In the genomic region with DNA sequence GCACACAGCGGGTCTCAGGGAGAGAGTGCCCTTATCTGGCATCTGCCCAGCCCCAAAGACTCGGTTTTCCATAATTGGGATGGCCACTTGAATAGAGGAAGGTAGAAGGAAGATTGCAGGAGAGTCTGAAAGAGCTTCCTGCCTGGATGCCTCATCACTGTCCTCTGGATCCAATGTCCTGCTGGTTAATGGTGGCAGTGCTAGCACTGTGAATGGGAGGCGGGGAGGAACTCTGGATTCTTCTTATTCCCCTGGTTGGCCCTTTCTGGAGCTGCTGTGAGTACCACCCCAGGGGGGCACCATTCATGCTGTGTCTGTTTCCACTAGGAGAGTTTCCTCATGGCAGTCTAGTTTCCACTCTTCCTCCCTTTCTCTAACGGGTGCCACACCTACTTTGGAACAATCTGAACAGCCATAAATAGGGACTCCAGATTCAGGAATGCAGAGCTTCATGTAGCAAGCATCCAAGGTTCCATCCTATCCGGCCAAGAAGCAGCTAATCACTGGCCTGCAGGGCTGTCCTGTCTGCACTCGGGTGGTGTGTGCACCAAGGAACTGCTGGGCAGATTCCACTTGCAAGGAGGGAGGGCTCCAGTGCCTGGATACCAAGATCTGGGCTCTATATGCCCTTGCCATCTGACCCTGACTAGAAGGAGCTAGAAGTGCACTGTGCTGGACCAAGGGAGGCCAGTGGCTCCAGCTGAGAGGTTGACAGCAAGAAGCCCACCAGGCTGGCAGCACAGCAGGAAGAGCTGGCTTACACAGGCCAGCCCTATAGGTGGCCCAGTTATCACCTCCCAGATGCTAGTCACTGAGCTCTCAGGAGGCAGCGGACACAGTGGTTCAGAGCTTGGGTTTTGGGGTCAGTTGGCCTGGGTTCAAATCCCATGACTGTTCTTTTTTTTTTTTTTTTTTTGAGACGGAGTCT, we compare ENCODE assay signal across 11 cellular contexts. TPM values are rescaled to one million over a fixed set of nuclear protein-coding genes. Genes with fewer than 3 reads are reported as not detected.
A peak's percentile ranks its signal among the peaks of the same experiment; 100 is the strongest.
DNase-seq lines count a peak whose midpoint lies in the region; ATAC-seq and TF ChIP-seq lines count a peak whose summit lies in the region.
"Had no signal": no experiment of that assay in that cellular context is flagged by ENCODE, and none has a peak within 500 bp of the region (broad histone marks: within the 10 kb centered on the region; RNA-seq: fewer than 3 reads in every experiment).

No MANE protein-coding gene starts in this region.

- H3K9me3 ChIP-seq in SK-N-SH, result no peaks in the 10 kb centered on the region
- H3K9me3 ChIP-seq in left ventricle myocardium inferior (replicated peaks), result no peaks in the 10 kb centered on the region
- no peaks in the 10 kb centered on the region for H3K9me3 ChIP-seq in HAP-1

- ATAC-seq in HG03432 (IDR thresholded peaks at IDR 0.05; ENCODE audit: unreplicated experiment), result no peak
- ATAC-seq: activated CD8-positive, alpha-beta memory T cell treated with anti-CD3 and anti-CD28 coated beads, Interleukin-2, amount 10 ng/mL, durations not matched to agents 7 days and 5 days had no signal

- no peaks in the 10 kb centered on the region for H4K20me1 ChIP-seq in SK-N-SH (ENCODE audit: insufficient read depth)

- peaks cover 17% of the 10 kb centered on the region for H3F3A ChIP-seq in SK-N-SH (replicated peaks; ENCODE audit: insufficient read depth)

- H3K4me1 ChIP-seq in SK-N-SH (ENCODE audit: control insufficient read depth in 1 of 2, insufficient read depth in 2 of 2, low read depth in 1 of 2, low read length in 1 of 2) (peaks cover 29 to 35% of the 10 kb centered on the region in 2 experiments), left ventricle myocardium inferior (peaks cover 98% of the 10 kb centered on the region), HAP-1 (no peaks in the 10 kb centered on the region)

- H3K9me2 ChIP-seq in SK-N-SH, result no peaks in the 10 kb centered on the region

- TF ChIP-seq CTCF in SK-N-SH (IDR thresholded peaks at IDR 0.05), result no peak
- TF ChIP-seq CTCF in left ventricle myocardium inferior (IDR thresholded peaks at IDR 0.05; ENCODE audit: borderline replicate concordance), result peak; percentile 34

- H3K27me3 ChIP-seq in SK-N-SH (ENCODE audit: insufficient read depth) (no peaks in the 10 kb centered on the region), left ventricle myocardium inferior (ENCODE audit: low read depth) (no peaks in the 10 kb centered on the region), HAP-1 (ENCODE audit: low read depth) (peaks cover 70% of the 10 kb centered on the region)

- in situ Hi-C loops in HAP-1 (cut with MboI; ENCODE audit: low sequenced_read_pairs), result no loop called here

- 60% methylated on average over 8 of the region's 8 CpGs for WGBS in SK-N-SH (ENCODE audit: low lambda C conversion rate)

- peak overlapping the region; percentile 48; the same call in 1 of the 2 replicates for H3K4me2 ChIP-seq in SK-N-SH

- no peak for TF ChIP-seq EP300 in SK-N-SH (IDR thresholded peaks at IDR 0.05; ENCODE audit: borderline replicate concordance in 1 of 2, low read depth in 1 of 2, low read length in 1 of 2)

- H3K9ac ChIP-seq in SK-N-SH, result no peak overlapping the region

- no peaks in the 10 kb centered on the region for H3K79me2 ChIP-seq in SK-N-SH (ENCODE audit: insufficient read depth)

- POLR2A ChIA-PET in SK-N-SH (lab: Yijun Ruan, JAX), result no interaction called here

- CTCF ChIA-PET in SK-N-SH (lab: Yijun Ruan, JAX), result interaction anchor here (0.6 to 34.7 kb wide), 24 partner anchors 7 to 330 kb away, joined by 3 to 626 read pairs (median 8); no protein-coding TSS in a partner anchor

- TF ChIP-seq RAD21 in SK-N-SH (IDR thresholded peaks at IDR 0.05; ENCODE audit: low read length), result no peak

- no peaks in the 10 kb centered on the region for H3K36me3 ChIP-seq in SK-N-SH (replicated peaks in 1 of 2; ENCODE audit: control insufficient read depth in 1 of 2, insufficient read depth in 2 of 2, low read length in 1 of 2)
- no peaks in the 10 kb centered on the region for H3K36me3 ChIP-seq in left ventricle myocardium inferior
- no peaks in the 10 kb centered on the region for H3K36me3 ChIP-seq in HAP-1 (replicated peaks)

- intact Hi-C loops in left ventricle myocardium inferior (cut with micrococcal nuclease), result no loop called here

- H2AFZ ChIP-seq in SK-N-SH (ENCODE audit: low read depth), result no peak overlapping the region

- H3K4me3 ChIP-seq in SK-N-SH (ENCODE audit: low read depth in 2 of 2, low read length in 1 of 2) (no peak overlapping the region), left ventricle myocardium inferior (no peak overlapping the region), HAP-1 (no peak overlapping the region)

- DNase-seq in GM04503 (ENCODE audit: low read depth) (peak; percentile 69), SK-N-SH (no peak), left ventricle myocardium inferior (no peak), substantia nigra (lab: John Stamatoyannopoulos, UW) (peak in 1 of 49 donors; percentile 15), NCI-H1694 (lab: John Stamatoyannopoulos, UW) (no peak), HAP-1 (ENCODE audit: low spot score in 2 of 2) (no peak)
- no peak for DNase-seq in activated CD8-positive, alpha-beta memory T cell treated with anti-CD3 and anti-CD28 coated beads, Interleukin-2, amount 50 U/mL, for 4 hours
- DNase-seq: activated CD8-positive, alpha-beta memory T cell treated with anti-CD3 and anti-CD28 coated beads, Interleukin-2, amount 10 ng/mL, durations not matched to agents 7 days and 5 days; head of caudate nucleus had no signal

- H3K27ac ChIP-seq in SK-N-SH (ENCODE audit: low read depth in 2 of 2, low read length in 1 of 2) (peak overlapping the region; percentile 16 to 40; a peak in 2 of 4 replicates), left ventricle myocardium inferior (replicated peaks) (peak overlapping the region; percentile 93), substantia nigra (ENCODE audit: low read depth, low read length, poor library complexity, severe bottlenecking) (peak overlapping the region; percentile 21)

TF ChIP-seq in SK-N-SH, 30 proteins besides CTCF, POLR2A, EP300 and RAD21:
- TF ChIP-seq NFIC (IDR thresholded peaks at IDR 0.05; ENCODE audit: borderline replicate concordance) (0 out of 2 replicates have a peak, but pooled peaks have one; percentile 7), JUND (IDR thresholded peaks at IDR 0.05) (no peak)

RNA-seq across cellular contexts. Expression of a gene that starts 4.6 kb away (rescaled TPM):
- polyA plus RNA-seq in SK-N-SH (2012; rRNA removed), result 5.6 and 6.4 TPM in 2 replicates
- 2.9 and 4.3 TPM in 2 replicates for polyA plus RNA-seq in SK-N-SH (2012; cell fraction: cytosol; rRNA removed)
- 7.0 and 7.3 TPM in 2 replicates for polyA plus RNA-seq in SK-N-SH (2012; cell fraction: nucleus; rRNA removed)
- total RNA-seq in left ventricle myocardium inferior, result 23.3 TPM

RNA-seq across cellular contexts. Expression of a gene that starts 55.1 kb away (rescaled TPM):
- polyA plus RNA-seq in SK-N-SH (2012; rRNA removed), result not detected in 2 replicates
- not detected in 2 replicates for polyA plus RNA-seq in SK-N-SH (2012; cell fraction: cytosol; rRNA removed)
- polyA plus RNA-seq in SK-N-SH (2012; cell fraction: nucleus; rRNA removed), result 0.12 TPM in 1 of 2 replicates, not detected in the other
- 1.5 TPM for total RNA-seq in left ventricle myocardium inferior
- total RNA-seq: RPMI7951 had no signal

Comparison
In these comparisons a context has a peak if more than half of its experiments do, and no peak if none do; other contexts are left out.
1. H3K27ac ChIP-seq: peak in every context shown above with its lines; median percentile 93 in left ventricle myocardium inferior; 28 in SK-N-SH; 21 in substantia nigra.